9 cellular contexts compared by ENCODE assay signal in the genomic region with DNA sequence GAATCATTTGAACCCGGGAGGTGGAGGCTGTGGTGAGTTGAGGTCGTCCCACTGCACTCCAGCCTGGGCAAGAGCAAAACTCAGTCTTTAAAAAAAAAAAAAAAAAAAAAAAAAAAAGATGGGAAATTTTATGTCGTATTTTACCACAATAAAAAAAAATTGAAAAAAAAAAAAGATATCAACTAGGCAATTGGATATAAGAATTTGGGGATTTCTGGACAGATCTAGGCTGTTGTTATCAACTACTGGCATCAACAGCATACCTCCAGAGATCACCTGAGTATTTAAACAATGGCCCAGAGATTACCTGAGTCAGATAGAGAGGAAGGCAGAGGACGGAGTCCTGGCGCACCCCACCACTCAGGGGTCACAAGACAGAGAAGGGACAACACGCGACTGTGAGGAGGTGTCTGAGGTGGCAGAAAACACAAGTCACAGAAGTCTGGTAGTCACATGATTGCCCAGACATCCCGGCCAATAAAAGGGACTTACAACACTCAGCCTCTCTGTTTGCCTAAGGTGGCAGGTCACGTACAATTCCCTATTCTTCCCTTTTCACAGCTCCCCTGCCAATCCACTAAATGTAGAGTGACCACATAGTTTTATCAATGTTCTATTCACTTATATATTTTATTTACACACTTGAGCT. TPM values are rescaled to one million over a fixed set of nuclear protein-coding genes. Genes with fewer than 3 reads are reported as not detected.
A peak's percentile ranks its signal among the peaks of the same experiment; 100 is the strongest.
DNase-seq lines count a peak whose midpoint lies in the region; ATAC-seq, FAIRE-seq and TF ChIP-seq lines count a peak whose summit lies in the region.
"Had no signal": no experiment of that assay in that cellular context is flagged by ENCODE, and none has a peak within 500 bp of the region (broad histone marks: within the 10 kb centered on the region; RNA-seq: fewer than 3 reads in every experiment).

No MANE protein-coding gene starts in this region.

- CTCF ChIA-PET in A549 (lab: Yijun Ruan, JAX): interaction anchor here (1.7 kb wide), 1 partner anchor 146 kb away, joined by 5 read pairs; no protein-coding TSS in a partner anchor

- peaks cover 8% of the 10 kb centered on the region for H3F3A ChIP-seq in GM23248 (ENCODE audit: insufficient read depth)

- 0 out of 2 replicates have a peak overlapping the region, but pooled peaks have one; percentile 61 for H2AFZ ChIP-seq in GM23248

- H3K27me3 ChIP-seq in GM23248 (replicated peaks; ENCODE audit: insufficient read depth) (no peaks in the 10 kb centered on the region), lower lobe of right lung (ENCODE audit: low read depth) (no peaks in the 10 kb centered on the region), tibial artery (no peaks in the 10 kb centered on the region)

- no peak for FAIRE-seq in A549 (lab: Jason Lieb, UNC)

- TF ChIP-seq CTCF in A549 (IDR thresholded peaks at IDR 0.05) (no peak), lower lobe of right lung (IDR thresholded peaks at IDR 0.05) (no peak), tibial artery (IDR thresholded peaks at IDR 0.05) (no peak)

- H3K9me2 ChIP-seq in GM23248 (ENCODE audit: insufficient read depth): no peaks in the 10 kb centered on the region

- no peaks in the 10 kb centered on the region for H3K9me3 Mint-ChIP-seq in activated naive CD8-positive, alpha-beta T cell treated with anti-CD3 and anti-CD28 coated beads, Interleukin-2, amount 10 ng/mL, durations not matched to agents 7 days and 5 days

- WGBS in A549 (ENCODE audit: missing lambda C conversion rate): 80% methylated on average over 9 of the region's 9 CpGs
- whole genome bisulfite sequencing in GM23248 (ENCODE audit: low coverage in 1 of 2, low lambda C conversion rate in 2 of 2, missing lambda C conversion rate in 2 of 2), 2 experiments: 59 to 66% methylated on average over 9 of the region's 9 CpGs

- H4K20me1 ChIP-seq in GM23248 (ENCODE audit: insufficient read depth): no peaks in the 10 kb centered on the region

- ATAC-seq in A549 (no peak), lower lobe of right lung (peak; percentile 22 to 59), GM21825 (IDR thresholded peaks at IDR 0.05; ENCODE audit: unreplicated experiment) (no peak)
- no peak for ATAC-seq in activated naive CD8-positive, alpha-beta T cell treated with anti-CD3 and anti-CD28 coated beads, Interleukin-2, amount 10 ng/mL, durations not matched to agents 7 days and 5 days (ENCODE audit: low read depth)

- peak in 1 of 2 experiments; percentile 17 for DNase-seq in A549 (ENCODE audit: low read depth in 1 of 2, low spot score in 1 of 2)
- DNase-seq in GM23248: no peak
- DNase-seq in activated naive CD8-positive, alpha-beta T cell treated with anti-CD3 and anti-CD28 coated beads, Interleukin-2, amount 10 ng/mL, durations not matched to agents 7 days and 5 days: no peak
- peak; percentile 62 for DNase-seq in lower lobe of right lung
- no peak for DNase-seq in KBM-7
- no peak for DNase-seq in NCI-H1048 (lab: John Stamatoyannopoulos, UW)
- no peak for DNase-seq in tibial artery
- DNase-seq: retina had no signal

- no peak for TF ChIP-seq EP300 in A549 (IDR thresholded peaks at IDR 0.05)

- peaks cover 13% of the 10 kb centered on the region; the same call in 2 of the 3 replicates for H3K4me1 ChIP-seq in A549
- H3K4me1 ChIP-seq in GM23248 (ENCODE audit: insufficient read depth): peaks cover 18% of the 10 kb centered on the region; the same call in 1 of the 2 replicates
- H3K4me1 ChIP-seq in lower lobe of right lung: peaks cover 26% of the 10 kb centered on the region
- peaks cover 5 to 18% (median 11%) of the 10 kb centered on the region in 4 donors for H3K4me1 ChIP-seq in tibial artery

- H3K4me3 ChIP-seq in A549: peak overlapping the region; percentile 64; the same call in 2 of the 3 replicates
- peak overlapping the region; percentile 89 for H3K4me3 ChIP-seq in GM23248
- peak overlapping the region; percentile 81 for H3K4me3 ChIP-seq in lower lobe of right lung
- H3K4me3 ChIP-seq in tibial artery: peak overlapping the region in 1 of 2 donors; percentile 96

- peak overlapping the region; percentile 76; the same call in 1 of the 2 replicates for H3K9ac ChIP-seq in GM23248

- in situ Hi-C loops in GM23248 (cut with MboI) (no loop called here), KBM-7 (cut with MboI; ENCODE audit: low pct_unique_long_range_greater_than_20kb, low sequenced_read_pairs) (no loop called here)

- peaks cover 15% of the 10 kb centered on the region for H3K4me1 Mint-ChIP-seq in activated naive CD8-positive, alpha-beta T cell treated with anti-CD3 and anti-CD28 coated beads, Interleukin-2, amount 10 ng/mL, durations not matched to agents 7 days and 5 days

- H3K79me2 ChIP-seq in GM23248 (ENCODE audit: insufficient read depth): peaks cover 48% of the 10 kb centered on the region

- H3K27ac Mint-ChIP-seq in activated naive CD8-positive, alpha-beta T cell treated with anti-CD3 and anti-CD28 coated beads, Interleukin-2, amount 10 ng/mL, durations not matched to agents 7 days and 5 days: no peak overlapping the region

- POLR2A ChIA-PET in A549 (lab: Yijun Ruan, JAX): no interaction called here
- POLR2A ChIA-PET in activated naive CD8-positive, alpha-beta T cell treated with anti-CD3 and anti-CD28 coated beads, Interleukin-2, amount 10 ng/mL, durations not matched to agents 7 days and 5 days (lab: Charles Lee): no interaction called here

- H3K27me3 Mint-ChIP-seq in activated naive CD8-positive, alpha-beta T cell treated with anti-CD3 and anti-CD28 coated beads, Interleukin-2, amount 10 ng/mL, durations not matched to agents 7 days and 5 days: no peaks in the 10 kb centered on the region

- no peak for TF ChIP-seq RAD21 in A549 (conservative IDR thresholded peaks at IDR 0.05 in 1 of 2, IDR thresholded peaks at IDR 0.05 in 1 of 2)

- peaks cover 14% of the 10 kb centered on the region for H3K36me3 Mint-ChIP-seq in activated naive CD8-positive, alpha-beta T cell treated with anti-CD3 and anti-CD28 coated beads, Interleukin-2, amount 10 ng/mL, durations not matched to agents 7 days and 5 days

- H3K36me3 ChIP-seq in GM23248 (ENCODE audit: low read depth): no peaks in the 10 kb centered on the region
- H3K36me3 ChIP-seq in lower lobe of right lung: peaks cover 29% of the 10 kb centered on the region
- H3K36me3 ChIP-seq in tibial artery: peaks cover 0 to 24% (median 3%) of the 10 kb centered on the region in 3 donors

- no peak for TF ChIP-seq POLR2A in A549 (IDR thresholded peaks at IDR 0.05; ENCODE audit: low read length)

- peak overlapping the region; percentile 98 for H3K4me3 Mint-ChIP-seq in activated naive CD8-positive, alpha-beta T cell treated with anti-CD3 and anti-CD28 coated beads, Interleukin-2, amount 10 ng/mL, durations not matched to agents 7 days and 5 days

- no peaks in the 10 kb centered on the region for H3K9me3 ChIP-seq in A549
- no peaks in the 10 kb centered on the region for H3K9me3 ChIP-seq in GM23248 (ENCODE audit: low read depth)
- no peaks in the 10 kb centered on the region for H3K9me3 ChIP-seq in lower lobe of right lung
- no peaks in the 10 kb centered on the region for H3K9me3 ChIP-seq in tibial artery

- intact Hi-C loops in lower lobe of right lung (cut with DNase I): no loop called here
- intact Hi-C loops in tibial artery (cut with DNase I; ENCODE audit: low total_unique reads): loop anchor here (10.0 kb wide), 2 partner anchors 79 to 129 kb away; no protein-coding TSS in a partner anchor

- H3K4me2 ChIP-seq in A549 (peak overlapping the region; percentile 84), GM23248 (ENCODE audit: unreplicated experiment) (peak overlapping the region; percentile 91)

- H3K27ac ChIP-seq in A549: no peak overlapping the region; a peak in 1 of 6 replicates
- H3K27ac ChIP-seq in GM23248: no peak overlapping the region
- H3K27ac ChIP-seq in lower lobe of right lung: peak overlapping the region; percentile 79
- H3K27ac ChIP-seq in tibial artery: no peak overlapping the region

RNA-seq across cellular contexts. Expression of gene SPRING1, which starts 1.8 kb away (rescaled TPM):
- 16.9 and 17.4 TPM in 2 replicates for polyA plus RNA-seq in A549 (2011; rRNA removed)
- 12.0 and 16.4 TPM in 2 replicates for polyA plus RNA-seq in A549 (2012; cell fraction: cytosol; rRNA removed)
- polyA plus RNA-seq in A549 (2012; cell fraction: nucleus; rRNA removed): 6.3 and 6.7 TPM in 2 replicates
- 9.1 to 11.2 TPM (median 10.9 TPM) in 3 replicates for polyA plus RNA-seq in A549 (2017; fragmentation: RNase III; extraction: RNeasy Plus Mini Kit Qiagen cat#74134 plus additional on column Dnase treatment)
- polyA minus RNA-seq in A549 (2011; rRNA and poly(A)+ RNA removed): 25.4 and 30.2 TPM in 2 replicates
- total RNA-seq in GM23248 (2014; rRNA removed; shearing (Covaris generic)): 20.0 and 21.4 TPM in 2 replicates
- 15.4 and 16.8 TPM in 2 replicates for polyA plus RNA-seq in GM23248 (2016; fragmentation: Nextera tagmentation; extraction: Ambion mirVana)
- 10 to 100 TPM; 26.5 to 26.7 TPM for total RNA-seq in activated naive CD8-positive, alpha-beta T cell treated with anti-CD3 and anti-CD28 coated beads, Interleukin-2, amount 10 ng/mL, durations not matched to agents 7 days and 5 days
- total RNA-seq in lower lobe of right lung: 84.3 TPM

RNA-seq across cellular contexts. Expression of gene RNFT2, which starts 2.0 kb away (rescaled TPM):
- polyA plus RNA-seq in A549 (2011; rRNA removed) (7.2 and 10.5 TPM in 2 replicates), A549 (2017; fragmentation: RNase III; extraction: RNeasy Plus Mini Kit Qiagen cat#74134 plus additional on column Dnase treatment) (2.6 to 2.8 TPM (median 2.7 TPM) in 3 replicates), GM23248 (2016; fragmentation: Nextera tagmentation; extraction: Ambion mirVana) (0.24 and 0.33 TPM in 2 replicates)
- 4.9 and 5.8 TPM in 2 replicates for polyA plus RNA-seq in A549 (2012; cell fraction: cytosol; rRNA removed)
- polyA plus RNA-seq in A549 (2012; cell fraction: nucleus; rRNA removed): 7.9 and 9.8 TPM in 2 replicates
- polyA minus RNA-seq in A549 (2011; rRNA and poly(A)+ RNA removed): 35.6 and 39.3 TPM in 2 replicates
- 0.43 TPM in 1 of 2 replicates, not detected in the other for total RNA-seq in GM23248 (2014; rRNA removed; shearing (Covaris generic))
- 10 to 100 TPM; 10.8 to 11.4 TPM for total RNA-seq in activated naive CD8-positive, alpha-beta T cell treated with anti-CD3 and anti-CD28 coated beads, Interleukin-2, amount 10 ng/mL, durations not matched to agents 7 days and 5 days
- total RNA-seq in lower lobe of right lung: 3.3 TPM

Comparison
In these comparisons a context has a peak if more than half of its experiments do, and no peak if none do; other contexts are left out.
1. ATAC-seq: peak in lower lobe of right lung (2 of 2); none in A549 (0 of 2), activated naive CD8-positive, alpha-beta T cell treated with anti-CD3 and anti-CD28 coated beads, Interleukin-2, amount 10 ng/mL, durations not matched to agents 7 days and 5 days (single experiment) and GM21825 (single experiment).